In genomic region chr9:112075009-112075378, GRCh38 we compare ENCODE assay signal across 1 cellular context.
TF ChIP-seq lines count a peak whose summit lies in the region.

No MANE protein-coding gene starts in this region.

TF ChIP-seq in IMR-90, 13 proteins besides CTCF, POLR2A, EP300 and RAD21 (continued from another document):
- no peak for TF ChIP-seq MXI1 (IDR thresholded peaks at IDR 0.05; ENCODE audit: borderline replicate concordance, low read depth, low read length)
